Comparison of ENCODE assay signal across 9 cellular contexts in genomic region chr2:69514406-69514805, GRCh38.
DNase-seq lines count a peak whose midpoint lies in the region; ATAC-seq and TF ChIP-seq lines count a peak whose summit lies in the region.
"Had no signal": no experiment of that assay in that cellular context is flagged by ENCODE, and none has a peak within 500 bp of the region (broad histone marks: within the 10 kb centered on the region; RNA-seq: fewer than 3 reads in every experiment).

No MANE protein-coding gene starts in this region.

- peak overlapping the region; percentile 19 to 57 for H3K27ac Mint-ChIP-seq in T-cell

- H3K4me1 ChIP-seq in ovary (ENCODE audit: insufficient read depth): peaks cover 11% of the 10 kb centered on the region

- no peak overlapping the region for H3K27ac ChIP-seq in ovary

- peaks cover 0 to 15% (median 9%) of the 10 kb centered on the region in 3 donors for H3K4me1 Mint-ChIP-seq in T-cell

- no peak for TF ChIP-seq CTCF in foreskin fibroblast (IDR thresholded peaks at IDR 0.05; ENCODE audit: low read depth, low read length)
- TF ChIP-seq CTCF in ovary (IDR thresholded peaks at IDR 0.05): no peak

- H3K36me3 ChIP-seq in ovary: no peaks in the 10 kb centered on the region

- intact Hi-C loops in ovary (cut with DNase I): no loop called here

- H3K4me3 Mint-ChIP-seq in T-cell: no peak overlapping the region

- no peaks in the 10 kb centered on the region for H3K27me3 ChIP-seq in ovary

- peaks cover 84% of the 10 kb centered on the region for H3K36me3 Mint-ChIP-seq in T-cell

- 16 to 67% (median 46%) methylated on average over 2 of the region's 2 CpGs for WGBS in ovary, 3 donors

- no peak for ATAC-seq in T-cell (replicated peaks in 1 of 4)
- no peak for ATAC-seq in GM19397 (IDR thresholded peaks at IDR 0.05; ENCODE audit: unreplicated experiment)

- CTCF ChIA-PET in T-cell (lab: Charles Lee): no interaction called here

- TF ChIP-seq EP300 in ovary (IDR thresholded peaks at IDR 0.05): no peak

- no peaks in the 10 kb centered on the region for H3K9me3 ChIP-seq in ovary

- peaks cover 0 to 5% (median 4%) of the 10 kb centered on the region in 3 donors for H3K9me3 Mint-ChIP-seq in T-cell

- DNase-seq in EL (peak; percentile 53), T-cell (no peak), foreskin fibroblast (peak; percentile 48 to 76), ovary (peak; percentile 31 to 55 (median 41)), SKM-1 treated with dmso at 0.1 percent for 144 hours (lab: John Stamatoyannopoulos, UW; ENCODE audit: unreplicated experiment) (no peak), NCI-H1092 (lab: John Stamatoyannopoulos, UW) (no peak), T-helper 1 cell (no peak)
- DNase-seq: NCI-H774 had no signal

- H3K27me3 Mint-ChIP-seq in T-cell: no peaks in the 10 kb centered on the region

- no peak for TF ChIP-seq POLR2A in ovary (IDR thresholded peaks at IDR 0.05)

- H3K4me3 ChIP-seq in foreskin fibroblast (ENCODE audit: low read depth in 1 of 2, low read length in 2 of 2) (no peak overlapping the region), ovary (no peak overlapping the region)

- POLR2A ChIA-PET in T-cell (lab: Charles Lee): interaction anchor here in 1 of 2 donors (0.6 kb wide), 1 partner anchor 312 kb away, joined by 3 read pairs; no protein-coding TSS in a partner anchor

Comparison
In these comparisons a context has a peak if more than half of its experiments do, and no peak if none do; other contexts are left out.
1. DNase-seq: peak in EL (single experiment), foreskin fibroblast (2 of 2) and ovary (5 of 5); none in T-cell (0 of 34), SKM-1 treated with dmso at 0.1 percent for 144 hours (single experiment), NCI-H1092 (single experiment) and T-helper 1 cell (0 of 5).